Comparison of ENCODE assay signal across 22 cellular contexts in the genomic region with DNA sequence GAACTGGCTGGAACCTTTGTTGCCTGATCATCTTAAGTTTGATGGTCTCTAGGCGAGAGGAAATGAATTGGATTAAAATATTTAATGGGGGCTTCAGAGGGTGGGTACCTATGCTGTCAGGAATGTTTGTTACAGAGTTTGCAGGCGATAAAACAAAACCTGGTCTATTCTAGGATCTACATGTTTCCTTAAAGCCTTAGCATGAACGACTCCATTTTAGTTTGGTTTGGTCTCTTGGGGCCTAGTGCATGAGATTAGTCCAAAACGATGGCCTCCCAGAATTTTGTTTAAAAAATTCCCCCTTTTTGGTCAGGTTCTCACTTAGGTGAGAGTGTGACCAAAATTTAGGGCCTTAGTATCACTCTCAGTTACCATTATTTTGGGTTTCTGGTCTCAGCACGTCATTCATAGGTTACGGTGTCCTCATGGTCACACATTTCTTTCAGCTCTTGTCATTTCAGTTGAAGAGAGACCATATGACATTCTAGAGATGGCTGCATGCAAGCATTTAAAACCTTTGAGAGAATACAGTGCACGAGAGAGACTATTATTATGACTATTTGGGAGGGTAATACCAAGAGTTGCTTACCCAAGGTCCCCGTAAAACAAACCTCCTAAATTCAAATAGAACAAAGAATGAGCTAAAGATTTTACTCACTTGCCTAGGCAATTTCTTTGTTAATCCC. TPM values are rescaled to one million over a fixed set of nuclear protein-coding genes. Genes with fewer than 3 reads are reported as not detected.
DNase-seq lines count a peak whose midpoint lies in the region; ATAC-seq and TF ChIP-seq lines count a peak whose summit lies in the region.
"Had no signal": no experiment of that assay in that cellular context is flagged by ENCODE, and none has a peak within 500 bp of the region (broad histone marks: within the 10 kb centered on the region; RNA-seq: fewer than 3 reads in every experiment).

No MANE protein-coding gene starts in this region.

- H3K4me1 ChIP-seq in naive thymus-derived CD4-positive, alpha-beta T cell (ENCODE audit: control insufficient read depth in 2 of 2, insufficient read depth in 2 of 2, low read length in 2 of 2), result no peaks in the 10 kb centered on the region
- H3K4me1 ChIP-seq: neural progenitor cell had no signal

- no peaks in the 10 kb centered on the region for H3K27me3 ChIP-seq in naive thymus-derived CD4-positive, alpha-beta T cell (ENCODE audit: control insufficient read depth in 2 of 2, insufficient read depth in 2 of 2, low read length in 2 of 2)
- H3K27me3 ChIP-seq: neural progenitor cell, transverse colon had no signal

- peaks cover 7% of the 10 kb centered on the region for H3K4me1 Mint-ChIP-seq in WTC11
- peaks cover 5% of the 10 kb centered on the region for H3K4me1 Mint-ChIP-seq in progenitor cell of endocrine pancreas (ENCODE audit: low read depth)
- H3K4me1 Mint-ChIP-seq in activated CD4-positive, alpha-beta T cell treated with anti-CD3 and anti-CD28 coated beads for 36 hours, result peaks cover 14% of the 10 kb centered on the region
- H3K4me1 Mint-ChIP-seq in naive thymus-derived CD4-positive, alpha-beta T cell, result peaks cover 7 to 36% (median 24%) of the 10 kb centered on the region in 7 donors
- H3K4me1 Mint-ChIP-seq: neural progenitor cell had no signal

- no peaks in the 10 kb centered on the region for H3K9me3 ChIP-seq in naive thymus-derived CD4-positive, alpha-beta T cell (ENCODE audit: control insufficient read depth in 2 of 3, low read length in 3 of 3)
- H3K9me3 ChIP-seq: transverse colon had no signal

- CTCF ChIA-PET in WTC11 (lab: Charles Lee), result no interaction called here
- CTCF ChIA-PET in activated CD4-positive, alpha-beta T cell treated with anti-CD3 and anti-CD28 coated beads for 36 hours (lab: Charles Lee), result interaction anchor here (0.8 kb wide), 1 partner anchor 16 kb away, joined by 3 read pairs; no protein-coding TSS in a partner anchor
- CTCF ChIA-PET in naive thymus-derived CD4-positive, alpha-beta T cell (lab: Charles Lee), result interaction anchor here (0.7 kb wide), 1 partner anchor 249 kb away, joined by 5 read pairs; no protein-coding TSS in a partner anchor

- H3K27me3 Mint-ChIP-seq in WTC11 (ENCODE audit: low read depth) (peaks cover 2% of the 10 kb centered on the region; the same call in 1 of the 2 replicates), progenitor cell of endocrine pancreas (no peaks in the 10 kb centered on the region)
- no peaks in the 10 kb centered on the region for H3K27me3 Mint-ChIP-seq in activated CD4-positive, alpha-beta T cell treated with anti-CD3 and anti-CD28 coated beads for 36 hours
- no peaks in the 10 kb centered on the region for H3K27me3 Mint-ChIP-seq in naive thymus-derived CD4-positive, alpha-beta T cell
- H3K27me3 Mint-ChIP-seq: activated CD4-positive, alpha-beta T cell treated with anti-CD3 and anti-CD28 coated beads, Interleukin-2, amount 10 ng/mL, durations not matched to agents 24 days and 14 days; activated CD8-positive, alpha-beta memory T cell treated with anti-CD3 and anti-CD28 coated beads, Interleukin-2, amount 10 ng/mL, durations not matched to agents 7 days and 5 days had no signal

- TF ChIP-seq CTCF in WTC11 (IDR thresholded peaks at IDR 0.05) (no peak), progenitor cell of endocrine pancreas (IDR thresholded peaks at IDR 0.05; ENCODE audit: unreplicated experiment) (no peak)

- H3K36me3 ChIP-seq in naive thymus-derived CD4-positive, alpha-beta T cell (ENCODE audit: control insufficient read depth in 2 of 3, insufficient read depth in 3 of 3, low read length in 3 of 3), result no peaks in the 10 kb centered on the region
- H3K36me3 ChIP-seq: transverse colon had no signal

- ATAC-seq in GM19351 (IDR thresholded peaks at IDR 0.05; ENCODE audit: unreplicated experiment) (peak; percentile 46), HG02884 (IDR thresholded peaks at IDR 0.05; ENCODE audit: unreplicated experiment) (peak; percentile 63), WTC11 (no peak)
- no peak for ATAC-seq in activated CD4-positive, alpha-beta T cell treated with anti-CD3 and anti-CD28 coated beads for 36 hours
- ATAC-seq in naive thymus-derived CD4-positive, alpha-beta T cell, result no peak
- ATAC-seq: activated CD8-positive, alpha-beta memory T cell treated with anti-CD3 and anti-CD28 coated beads, Interleukin-2, amount 10 ng/mL, durations not matched to agents 7 days and 5 days had no signal

- peaks cover 40% of the 10 kb centered on the region for H3K36me3 Mint-ChIP-seq in WTC11
- H3K36me3 Mint-ChIP-seq in progenitor cell of endocrine pancreas (ENCODE audit: insufficient read depth), result peaks cover 36% of the 10 kb centered on the region
- peaks cover 34% of the 10 kb centered on the region for H3K36me3 Mint-ChIP-seq in activated CD4-positive, alpha-beta T cell treated with anti-CD3 and anti-CD28 coated beads for 36 hours (ENCODE audit: low read depth)
- H3K36me3 Mint-ChIP-seq in naive thymus-derived CD4-positive, alpha-beta T cell, result peaks cover 4 to 28% (median 16%) of the 10 kb centered on the region in 5 donors

- H3K9me3 Mint-ChIP-seq in WTC11 (peaks cover 20% of the 10 kb centered on the region), progenitor cell of endocrine pancreas (ENCODE audit: low read depth) (peaks cover 10% of the 10 kb centered on the region)
- peaks cover 6% of the 10 kb centered on the region for H3K9me3 Mint-ChIP-seq in activated CD4-positive, alpha-beta T cell treated with anti-CD3 and anti-CD28 coated beads for 36 hours (ENCODE audit: low read depth)
- H3K9me3 Mint-ChIP-seq in naive thymus-derived CD4-positive, alpha-beta T cell, result peaks cover 0 to 7% (median 0%) of the 10 kb centered on the region in 11 donors
- H3K9me3 Mint-ChIP-seq: activated CD4-positive, alpha-beta T cell treated with anti-CD3 and anti-CD28 coated beads, Interleukin-2, amount 10 ng/mL, durations not matched to agents 24 days and 14 days had no signal

- H3K4me3 Mint-ChIP-seq in WTC11 (no peak overlapping the region), progenitor cell of endocrine pancreas (ENCODE audit: low read depth) (no peak overlapping the region)
- H3K4me3 Mint-ChIP-seq in activated CD4-positive, alpha-beta T cell treated with anti-CD3 and anti-CD28 coated beads for 36 hours, result no peak overlapping the region
- H3K4me3 Mint-ChIP-seq in naive thymus-derived CD4-positive, alpha-beta T cell, result no peak overlapping the region
- H3K4me3 Mint-ChIP-seq: activated CD4-positive, alpha-beta T cell treated with anti-CD3 and anti-CD28 coated beads, Interleukin-2, amount 10 ng/mL, durations not matched to agents 24 days and 14 days; activated CD8-positive, alpha-beta memory T cell treated with anti-CD3 and anti-CD28 coated beads, Interleukin-2, amount 10 ng/mL, durations not matched to agents 7 days and 5 days; CD14-positive monocyte; neural progenitor cell had no signal

- H3K27ac ChIP-seq in naive thymus-derived CD4-positive, alpha-beta T cell (ENCODE audit: low read depth, low read length), result no peak overlapping the region
- H3K27ac ChIP-seq: HL-60, neural progenitor cell, SK-N-MC had no signal

- no peak for DNase-seq in WTC11 (ENCODE audit: low spot score)
- no peak for DNase-seq in progenitor cell of endocrine pancreas (ENCODE audit: low spot score, unreplicated experiment)
- no peak for DNase-seq in activated CD4-positive, alpha-beta T cell treated with anti-CD3 and anti-CD28 coated beads for 36 hours
- DNase-seq in SK-N-DZ (ENCODE audit: low spot score), result no peak
- no peak for DNase-seq in naive thymus-derived CD4-positive, alpha-beta T cell
- DNase-seq in NCI-H1105 treated with DMSO at 0.1 percent for 48 hours (lab: John Stamatoyannopoulos, UW), result no peak
- DNase-seq: activated CD4-positive, alpha-beta T cell treated with anti-CD3 and anti-CD28 coated beads, Interleukin-2, amount 10 ng/mL, durations not matched to agents 24 days and 14 days; activated CD8-positive, alpha-beta memory T cell treated with anti-CD3 and anti-CD28 coated beads, Interleukin-2, amount 10 ng/mL, durations not matched to agents 7 days and 5 days; cerebellar nuclear complex; mammary epithelial cell; NCI-H1417; NCI-H446; NK-92 treated with Interleukin-12 subunit alpha and Interleukin-12 subunit beta, amount 100 ng/mL, for 24 hours; stimulated activated CD8-positive, alpha-beta memory T cell treated with anti-CD3 and anti-CD28 coated beads, Interleukin-4, amount 100 ng/mL, for 48 hours; transverse colon had no signal

- POLR2A ChIA-PET in WTC11 (lab: Charles Lee), result no interaction called here
- POLR2A ChIA-PET in activated CD4-positive, alpha-beta T cell treated with anti-CD3 and anti-CD28 coated beads for 36 hours (lab: Charles Lee), result interaction anchor here (0.6 to 0.7 kb wide), 2 partner anchors 10 to 12 kb away, joined by 3 read pairs; no protein-coding TSS in a partner anchor
- POLR2A ChIA-PET in naive thymus-derived CD4-positive, alpha-beta T cell (lab: Charles Lee), result interaction anchor here (0.6 kb wide), 1 partner anchor 192 kb away, joined by 4 read pairs; no protein-coding TSS in a partner anchor

- intact Hi-C loops in activated CD4-positive, alpha-beta T cell treated with anti-CD3 and anti-CD28 coated beads for 36 hours (cut with DNase I, micrococcal nuclease), result no loop called here
- intact Hi-C loops in naive thymus-derived CD4-positive, alpha-beta T cell (cut with micrococcal nuclease), result no loop called here

- H3K27ac Mint-ChIP-seq in WTC11, result 0 out of 2 replicates have a peak overlapping the region, but pooled peaks have one; percentile 23
- peak overlapping the region; percentile 71 for H3K27ac Mint-ChIP-seq in progenitor cell of endocrine pancreas
- no peak overlapping the region for H3K27ac Mint-ChIP-seq in activated CD4-positive, alpha-beta T cell treated with anti-CD3 and anti-CD28 coated beads for 36 hours
- no peak overlapping the region for H3K27ac Mint-ChIP-seq in naive thymus-derived CD4-positive, alpha-beta T cell
- H3K27ac Mint-ChIP-seq: activated CD4-positive, alpha-beta T cell treated with anti-CD3 and anti-CD28 coated beads, Interleukin-2, amount 10 ng/mL, durations not matched to agents 24 days and 14 days; activated T-helper 2 cell treated with anti-CD3 and anti-CD28 coated beads, Interferon-gamma antibody, Interleukin-2, Interleukin-4, amounts not matched to agents 10 μg/mL and 5 μg/mL and 100 μg/mL, durations not matched to agents 14 hours and 24 hours and 36 hours; neural progenitor cell had no signal

- H3K4me3 ChIP-seq in naive thymus-derived CD4-positive, alpha-beta T cell (ENCODE audit: low read length), result no peak overlapping the region
- H3K4me3 ChIP-seq: neural progenitor cell, SK-N-MC, transverse colon had no signal

RNA-seq across cellular contexts. Expression of a gene that starts 13.8 kb away (rescaled TPM):
- total RNA-seq in WTC11 (2021) (26.1 to 28.6 TPM (median 28.0 TPM) in 3 replicates), progenitor cell of endocrine pancreas (46.5 and 47.4 TPM in 2 replicates)
- total RNA-seq in activated CD4-positive, alpha-beta T cell treated with anti-CD3 and anti-CD28 coated beads for 36 hours, result 10 to 100 TPM; 18.5 to 21.9 TPM
- 8.5 and 11.0 TPM in 2 replicates for polyA plus RNA-seq in SK-N-DZ (2014; cell fraction: cytosol; rRNA removed)
- 7.9 and 9.9 TPM in 2 replicates for polyA plus RNA-seq in SK-N-DZ (2014; cell fraction: nucleus; rRNA removed)
- total RNA-seq in naive thymus-derived CD4-positive, alpha-beta T cell, result 10 to 100 TPM; 12.0 to 20.3 (median 13.5) TPM
- polyA plus RNA-seq in naive thymus-derived CD4-positive, alpha-beta T cell, result 1 to 10 TPM; 2.0 to 2.1 TPM

Comparison
In these comparisons a context has a peak if more than half of its experiments do, and no peak if none do; other contexts are left out.
1. ATAC-seq: peak in GM19351 (single experiment) and HG02884 (single experiment); none in WTC11 (single experiment), activated CD4-positive, alpha-beta T cell treated with anti-CD3 and anti-CD28 coated beads for 36 hours (single experiment) and naive thymus-derived CD4-positive, alpha-beta T cell (single experiment).
2. H3K27ac Mint-ChIP-seq: peak in WTC11 (single experiment) and progenitor cell of endocrine pancreas (single experiment); none in activated CD4-positive, alpha-beta T cell treated with anti-CD3 and anti-CD28 coated beads for 36 hours (single experiment) and naive thymus-derived CD4-positive, alpha-beta T cell (0 of 9).